11 cellular contexts compared by ENCODE assay signal in genomic region chr13:75416327-75417005, GRCh38.
DNase-seq lines count a peak whose midpoint lies in the region; ATAC-seq, FAIRE-seq and TF ChIP-seq lines count a peak whose summit lies in the region.
"Had no signal": no experiment of that assay in that cellular context is flagged by ENCODE, and none has a peak within 500 bp of the region (broad histone marks: within the 10 kb centered on the region; RNA-seq: fewer than 3 reads in every experiment).

No MANE protein-coding gene starts in this region.

- H3K9ac ChIP-seq in K562 (ENCODE audit: insufficient read depth in 1 of 2, low read depth in 2 of 2, low read length in 2 of 2): no peak overlapping the region

- no peak for TF ChIP-seq CTCF in natural killer cell (IDR thresholded peaks at IDR 0.05)
- TF ChIP-seq CTCF in K562 (IDR thresholded peaks at IDR 0.05 in 2 of 3, conservative IDR thresholded peaks at IDR 0.05 in 1 of 3; ENCODE audit: insufficient read depth in 2 of 3, low read depth in 1 of 3, low read length in 3 of 3): no peak

- H3K79me2 ChIP-seq in K562 (ENCODE audit: control insufficient read depth, insufficient read depth, low read length): no peaks in the 10 kb centered on the region; the same call in 1 of the 3 replicates

- H3K27me3 ChIP-seq in K562 (ENCODE audit: control insufficient read depth in 2 of 2, insufficient read depth in 2 of 2, low read length in 2 of 2): no peaks in the 10 kb centered on the region
- H3K27me3 ChIP-seq: ascending aorta had no signal

- no TSS peak for BruUV-seq in K562 (replicated peaks; lab: Mats Ljungman, UMichigan)

- H3K36me3 ChIP-seq in K562 (ENCODE audit: control insufficient read depth, insufficient read depth, low read length): no peaks in the 10 kb centered on the region
- H3K36me3 ChIP-seq: ascending aorta had no signal

- no peaks in the 10 kb centered on the region for H3K9me3 ChIP-seq in K562 (replicated peaks; ENCODE audit: control insufficient read depth, insufficient read depth, low read depth, low read length)
- H3K9me3 ChIP-seq: ascending aorta had no signal

- intact Hi-C loops in natural killer cell (cut with micrococcal nuclease) (no loop called here), K562 (cut with micrococcal nuclease) (no loop called here)

- H2AFZ ChIP-seq in K562 (ENCODE audit: low read depth, low read length): no peak overlapping the region

- no peaks in the 10 kb centered on the region for H4K20me1 ChIP-seq in K562 (replicated peaks; ENCODE audit: control insufficient read depth, insufficient read depth, low read length)

- CTCF ChIA-PET in K562 (lab: Yijun Ruan, JAX; ENCODE audit: low intra/inter-chr PET ratio): no interaction called here

- peaks cover 13 to 27% of the 10 kb centered on the region in 2 donors for H3K4me1 Mint-ChIP-seq in natural killer cell treated with Interleukin-12 subunit alpha and Interleukin-12 subunit beta and Interleukin-15 and Interleukin-18, amount 100 ng/mL, for 72 hours (ENCODE audit: low read depth in 2 of 2)
- H3K4me1 Mint-ChIP-seq in natural killer cell: peaks cover 0 to 5% of the 10 kb centered on the region in 2 donors

- TF ChIP-seq RAD21 in K562 (CRISPR knock-in tag; conservative IDR thresholded peaks at IDR 0.05 in 1 of 2, IDR thresholded peaks at IDR 0.05 in 1 of 2): no peak

- no peak for TF ChIP-seq POLR2A in K562 (conservative IDR thresholded peaks at IDR 0.05)

- POLR2A ChIA-PET in K562 (lab: Yijun Ruan, JAX): no interaction called here

- H3K4me3 ChIP-seq in K562: no peak overlapping the region
- H3K4me3 ChIP-seq: ascending aorta had no signal

- no peak for FAIRE-seq in K562 (lab: Jason Lieb, UNC)

- no peak overlapping the region for H3K27ac ChIP-seq in K562 (ENCODE audit: extremely low read depth, low read depth, low read length)
- H3K27ac ChIP-seq: ascending aorta, C4-2B had no signal

- 37% methylated on average over 5 of the region's 6 CpGs for WGBS in K562 (ENCODE audit: insufficient coverage, low coverage, missing lambda C conversion rate)

- no peaks in the 10 kb centered on the region; a peak in 1 of 5 replicates for H3K4me1 ChIP-seq in K562 (replicated peaks in 1 of 2; ENCODE audit: control insufficient read depth in 2 of 2, insufficient read depth in 2 of 2, low read length in 2 of 2)

- no peak overlapping the region for H3K4me3 Mint-ChIP-seq in natural killer cell treated with Interleukin-12 subunit alpha and Interleukin-12 subunit beta and Interleukin-15 and Interleukin-18, amount 100 ng/mL, for 72 hours
- H3K4me3 Mint-ChIP-seq in natural killer cell: no peak overlapping the region
- H3K4me3 Mint-ChIP-seq: T-helper 1 cell treated with Interleukin-12 subunit alpha and Interleukin-12 subunit beta and Interleukin-4 antibody, amounts not matched to agents 30 μg/mL and 1 μg/mL, for 36 hours had no signal

- in situ Hi-C loops in K562 (cut with MboI): no loop called here

- H3K27me3 Mint-ChIP-seq in natural killer cell treated with Interleukin-12 subunit alpha and Interleukin-12 subunit beta and Interleukin-15 and Interleukin-18, amount 100 ng/mL, for 72 hours: peaks cover 0 to 3% of the 10 kb centered on the region in 2 donors
- H3K27me3 Mint-ChIP-seq in natural killer cell (ENCODE audit: low read depth in 2 of 2): peaks cover 0 to 3% of the 10 kb centered on the region in 2 donors

- no peak overlapping the region for H3K4me2 ChIP-seq in K562 (ENCODE audit: insufficient read depth, low read length)

- ATAC-seq in natural killer cell treated with Interleukin-12 subunit alpha and Interleukin-12 subunit beta and Interleukin-15 and Interleukin-18, amount 100 ng/mL, for 72 hours: peak; percentile 62 to 83
- ATAC-seq in natural killer cell (no peak), HG02852 (IDR thresholded peaks at IDR 0.05; ENCODE audit: unreplicated experiment) (peak; percentile 52), K562 (no peak)

- peaks cover 4% of the 10 kb centered on the region for H3K9me3 Mint-ChIP-seq in natural killer cell treated with Interleukin-12 subunit alpha and Interleukin-12 subunit beta and Interleukin-15 and Interleukin-18, amount 100 ng/mL, for 72 hours
- H3K9me3 Mint-ChIP-seq in natural killer cell: no peaks in the 10 kb centered on the region
- H3K9me3 Mint-ChIP-seq: T-helper 1 cell treated with Interleukin-12 subunit alpha and Interleukin-12 subunit beta and Interleukin-4 antibody, amounts not matched to agents 30 μg/mL and 1 μg/mL, for 36 hours had no signal

- no peak for TF ChIP-seq EP300 in K562 (IDR thresholded peaks at IDR 0.05; ENCODE audit: low read length)

- DNase-seq in natural killer cell treated with Interleukin-12 subunit alpha and Interleukin-12 subunit beta and Interleukin-15 and Interleukin-18, amount 100 ng/mL, for 72 hours (ENCODE audit: low spot score): no peak
- DNase-seq in natural killer cell: no peak
- no peak for DNase-seq in K562 (ENCODE audit: extremely low read depth in 1 of 4, low spot score in 3 of 4)
- no peak for DNase-seq in activated T-cell treated with anti-CD3 and anti-CD28 coated beads for 4 hours
- DNase-seq in NOMO-1 (lab: John Stamatoyannopoulos, UW; ENCODE audit: unreplicated experiment in 2 of 2): no peak
- DNase-seq in NCI-H1436 (lab: John Stamatoyannopoulos, UW): no peak
- DNase-seq in dedifferentiated amniotic fluid mesenchymal stem cell (ENCODE audit: extremely low spot score): no peak

- H3K36me3 Mint-ChIP-seq in natural killer cell treated with Interleukin-12 subunit alpha and Interleukin-12 subunit beta and Interleukin-15 and Interleukin-18, amount 100 ng/mL, for 72 hours: no peaks in the 10 kb centered on the region
- H3K36me3 Mint-ChIP-seq in natural killer cell: no peaks in the 10 kb centered on the region

- no peaks in the 10 kb centered on the region for H3K9me1 ChIP-seq in K562 (ENCODE audit: control insufficient read depth, insufficient read depth, low read length)

- peak overlapping the region in 1 of 2 donors; percentile 43 for H3K27ac Mint-ChIP-seq in natural killer cell treated with Interleukin-12 subunit alpha and Interleukin-12 subunit beta and Interleukin-15 and Interleukin-18, amount 100 ng/mL, for 72 hours
- no peak overlapping the region for H3K27ac Mint-ChIP-seq in natural killer cell
- H3K27ac Mint-ChIP-seq: T-helper 1 cell treated with Interleukin-12 subunit alpha and Interleukin-12 subunit beta and Interleukin-4 antibody, amounts not matched to agents 30 μg/mL and 1 μg/mL, for 36 hours had no signal

TF ChIP-seq in K562, 482 proteins besides CTCF, POLR2A, EP300 and RAD21 (continues in another document):
- TF ChIP-seq ETS2 (tag; IDR thresholded peaks at IDR 0.05; ENCODE audit: borderline replicate concordance, poor library complexity, severe bottlenecking) (no peak), FOXK1 (CRISPR knock-in tag; IDR thresholded peaks at IDR 0.05; ENCODE audit: borderline replicate concordance) (no peak), POLR2H (tag; IDR thresholded peaks at IDR 0.05; ENCODE audit: low read depth) (no peak), MEIS2 (IDR thresholded peaks at IDR 0.05; ENCODE audit: partially characterized antibody) (peak; percentile 3), SOX6 (IDR thresholded peaks at IDR 0.05) (no peak)
- TF ChIP-seq, protein P1, sequence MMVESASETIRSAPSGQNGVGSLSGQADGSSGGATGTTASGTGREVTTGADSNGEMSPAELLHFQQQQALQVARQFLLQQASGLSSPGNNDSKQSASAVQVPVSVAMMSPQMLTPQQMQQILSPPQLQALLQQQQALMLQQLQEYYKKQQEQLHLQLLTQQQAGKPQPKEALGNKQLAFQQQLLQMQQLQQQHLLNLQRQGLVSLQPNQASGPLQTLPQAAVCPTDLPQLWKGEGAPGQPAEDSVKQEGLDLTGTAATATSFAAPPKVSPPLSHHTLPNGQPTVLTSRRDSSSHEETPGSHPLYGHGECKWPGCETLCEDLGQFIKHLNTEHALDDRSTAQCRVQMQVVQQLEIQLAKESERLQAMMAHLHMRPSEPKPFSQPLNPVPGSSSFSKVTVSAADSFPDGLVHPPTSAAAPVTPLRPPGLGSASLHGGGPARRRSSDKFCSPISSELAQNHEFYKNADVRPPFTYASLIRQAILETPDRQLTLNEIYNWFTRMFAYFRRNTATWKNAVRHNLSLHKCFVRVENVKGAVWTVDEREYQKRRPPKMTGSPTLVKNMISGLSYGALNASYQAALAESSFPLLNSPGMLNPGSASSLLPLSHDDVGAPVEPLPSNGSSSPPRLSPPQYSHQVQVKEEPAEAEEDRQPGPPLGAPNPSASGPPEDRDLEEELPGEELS (CRISPR knock-in tag; IDR thresholded peaks at IDR 0.05; ENCODE audit: borderline replicate concordance): no peak
- TF ChIP-seq, protein P2, sequence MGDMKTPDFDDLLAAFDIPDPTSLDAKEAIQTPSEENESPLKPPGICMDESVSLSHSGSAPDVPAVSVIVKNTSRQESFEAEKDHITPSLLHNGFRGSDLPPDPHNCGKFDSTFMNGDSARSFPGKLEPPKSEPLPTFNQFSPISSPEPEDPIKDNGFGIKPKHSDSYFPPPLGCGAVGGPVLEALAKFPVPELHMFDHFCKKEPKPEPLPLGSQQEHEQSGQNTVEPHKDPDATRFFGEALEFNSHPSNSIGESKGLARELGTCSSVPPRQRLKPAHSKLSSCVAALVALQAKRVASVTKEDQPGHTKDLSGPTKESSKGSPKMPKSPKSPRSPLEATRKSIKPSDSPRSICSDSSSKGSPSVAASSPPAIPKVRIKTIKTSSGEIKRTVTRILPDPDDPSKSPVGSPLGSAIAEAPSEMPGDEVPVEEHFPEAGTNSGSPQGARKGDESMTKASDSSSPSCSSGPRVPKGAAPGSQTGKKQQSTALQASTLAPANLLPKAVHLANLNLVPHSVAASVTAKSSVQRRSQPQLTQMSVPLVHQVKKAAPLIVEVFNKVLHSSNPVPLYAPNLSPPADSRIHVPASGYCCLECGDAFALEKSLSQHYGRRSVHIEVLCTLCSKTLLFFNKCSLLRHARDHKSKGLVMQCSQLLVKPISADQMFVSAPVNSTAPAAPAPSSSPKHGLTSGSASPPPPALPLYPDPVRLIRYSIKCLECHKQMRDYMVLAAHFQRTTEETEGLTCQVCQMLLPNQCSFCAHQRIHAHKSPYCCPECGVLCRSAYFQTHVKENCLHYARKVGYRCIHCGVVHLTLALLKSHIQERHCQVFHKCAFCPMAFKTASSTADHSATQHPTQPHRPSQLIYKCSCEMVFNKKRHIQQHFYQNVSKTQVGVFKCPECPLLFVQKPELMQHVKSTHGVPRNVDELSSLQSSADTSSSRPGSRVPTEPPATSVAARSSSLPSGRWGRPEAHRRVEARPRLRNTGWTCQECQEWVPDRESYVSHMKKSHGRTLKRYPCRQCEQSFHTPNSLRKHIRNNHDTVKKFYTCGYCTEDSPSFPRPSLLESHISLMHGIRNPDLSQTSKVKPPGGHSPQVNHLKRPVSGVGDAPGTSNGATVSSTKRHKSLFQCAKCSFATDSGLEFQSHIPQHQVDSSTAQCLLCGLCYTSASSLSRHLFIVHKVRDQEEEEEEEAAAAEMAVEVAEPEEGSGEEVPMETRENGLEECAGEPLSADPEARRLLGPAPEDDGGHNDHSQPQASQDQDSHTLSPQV (IDR thresholded peaks at IDR 0.05): no peak

Comparison
In these comparisons a context has a peak if more than half of its experiments do, and no peak if none do; other contexts are left out.
1. ATAC-seq: peak in natural killer cell treated with Interleukin-12 subunit alpha and Interleukin-12 subunit beta and Interleukin-15 and Interleukin-18, amount 100 ng/mL, for 72 hours (2 of 2) and HG02852 (single experiment); none in natural killer cell (0 of 3) and K562 (single experiment).